17 cellular contexts compared by ENCODE assay signal in genomic region chr15:89501646-89502045, GRCh38. TPM values are rescaled to one million over a fixed set of nuclear protein-coding genes. Genes with fewer than 3 reads are reported as not detected.
DNase-seq lines count a peak whose midpoint lies in the region; ATAC-seq and TF ChIP-seq lines count a peak whose summit lies in the region.
"Had no signal": no experiment of that assay in that cellular context is flagged by ENCODE, and none has a peak within 500 bp of the region (broad histone marks: within the 10 kb centered on the region; RNA-seq: fewer than 3 reads in every experiment).

No MANE protein-coding gene starts in this region.

- no peak overlapping the region for H3K27ac ChIP-seq in heart right ventricle
- H3K27ac ChIP-seq in epithelial cell of prostate = peak overlapping the region; percentile 68
- no peak overlapping the region for H3K27ac ChIP-seq in right lobe of liver
- H3K27ac ChIP-seq in vagina = peak overlapping the region; percentile 59
- H3K27ac ChIP-seq: C4-2B had no signal

- intact Hi-C loops in cardiac septum (cut with DNase I) (no loop called here), heart right ventricle (cut with DNase I) (no loop called here), right lobe of liver (cut with DNase I) (no loop called here), vagina (cut with DNase I) (no loop called here)

- no peaks in the 10 kb centered on the region for H3K9me3 ChIP-seq in heart right ventricle
- H3K9me3 ChIP-seq in right lobe of liver = no peaks in the 10 kb centered on the region
- H3K9me3 ChIP-seq in vagina = no peaks in the 10 kb centered on the region
- H3K9me3 ChIP-seq: BE2C, HAP-1 had no signal

- H3K27me3 ChIP-seq in heart right ventricle (peaks cover 0 to 49% (median 32%) of the 10 kb centered on the region in 7 donors), right lobe of liver (no peaks in the 10 kb centered on the region), vagina (peaks cover under 1% of the 10 kb centered on the region)
- H3K27me3 ChIP-seq: BE2C had no signal

- H3K36me3 ChIP-seq in heart right ventricle (no peaks in the 10 kb centered on the region), right lobe of liver (no peaks in the 10 kb centered on the region), vagina (no peaks in the 10 kb centered on the region)
- H3K36me3 ChIP-seq: BE2C, HAP-1 had no signal

- TF ChIP-seq CTCF in heart right ventricle (IDR thresholded peaks at IDR 0.05) (no peak), right lobe of liver (IDR thresholded peaks at IDR 0.05) (no peak), vagina (IDR thresholded peaks at IDR 0.05) (no peak)

- 87 to 93% methylated on average over 5 of the region's 5 CpGs for WGBS in heart right ventricle, 2 donors
- 100% methylated on average over 3 of the region's 5 CpGs for WGBS in right lobe of liver (ENCODE audit: insufficient coverage, low coverage, low lambda C conversion rate, missing lambda C conversion rate)

- H3K4me1 ChIP-seq in heart right ventricle (peaks cover 0 to 2% (median 0%) of the 10 kb centered on the region in 9 donors), right lobe of liver (no peaks in the 10 kb centered on the region), vagina (peaks cover 14% of the 10 kb centered on the region)
- H3K4me1 ChIP-seq: BE2C, HAP-1 had no signal

- peak; percentile 59 for DNase-seq in cardiac septum (ENCODE audit: low spot score)
- no peak for DNase-seq in heart right ventricle
- no peak for DNase-seq in epithelial cell of prostate (ENCODE audit: low read depth, low spot score)
- DNase-seq in right lobe of liver = peak in 2 of 3 donors; percentile 8 to 11
- DNase-seq in vagina (ENCODE audit: extremely low spot score in 2 of 2) = no peak
- no peak for DNase-seq in GM19240 (ENCODE audit: insufficient read length, low spot score)
- no peak for DNase-seq in cerebellar nuclear complex (lab: John Stamatoyannopoulos, UW)
- DNase-seq: BE2C; CD4-positive, alpha-beta memory T cell; DMS79; GOT3 had no signal

- no peak for TF ChIP-seq POLR2A in right lobe of liver (IDR thresholded peaks at IDR 0.05)
- TF ChIP-seq POLR2A in vagina (IDR thresholded peaks at IDR 0.05) = no peak

- ATAC-seq in heart right ventricle (no peak), right lobe of liver (no peak), GM19035 (IDR thresholded peaks at IDR 0.05; ENCODE audit: unreplicated experiment) (no peak)
- ATAC-seq: GM12878 had no signal

- H3K4me3 ChIP-seq in heart right ventricle = no peak overlapping the region
- H3K4me3 ChIP-seq in right lobe of liver = no peak overlapping the region
- H3K4me3 ChIP-seq in vagina = no peak overlapping the region
- H3K4me3 ChIP-seq: GM12878, HAP-1 had no signal

RNA-seq across cellular contexts. Expression of gene RHCG, which starts 5.3 kb away (rescaled TPM):
- 2.0 TPM for total RNA-seq in cardiac septum
- total RNA-seq in heart right ventricle = 1 to 10 TPM in 1 of 10 donors, under 1 TPM in 4, not detected in 5; 0.32 to 1.4 (median 0.77) TPM
- 1 to 10 TPM in 1 of 2 donors, not detected in 1; 1.9 TPM for polyA plus RNA-seq in heart right ventricle
- total RNA-seq in right lobe of liver = under 1 TPM in 5 of 6 experiments, not detected in 1; 0.20 to 0.82 (median 0.37) TPM
- 1,938 TPM for total RNA-seq in vagina
- total RNA-seq: CD4-positive, alpha-beta memory T cell; G401; HT-29 had no signal
- polyA plus RNA-seq: CD4-positive, alpha-beta memory T cell had no signal

Comparison
In these comparisons a context has a peak if more than half of its experiments do, and no peak if none do; other contexts are left out.
1. DNase-seq: peak in cardiac septum (single experiment) and right lobe of liver (2 of 3); none in heart right ventricle (0 of 2), epithelial cell of prostate (single experiment), vagina (0 of 2), GM19240 (single experiment) and cerebellar nuclear complex (0 of 2).
2. H3K27ac ChIP-seq: peak in epithelial cell of prostate (single experiment) and vagina (single experiment); none in heart right ventricle (0 of 10) and right lobe of liver (0 of 3).
3. RNA of gene RHCG, which starts 5.3 kb away (total RNA-seq): 1,938 TPM in vagina (single experiment); 2.0 TPM in cardiac septum (single experiment), 0.20 to 0.82 TPM in right lobe of liver and 0.32 to 1.4 TPM in heart right ventricle; every median in the first group is over 100 times any median in the second.